ENCODE assay signal across 8 cellular contexts in the genomic region with DNA sequence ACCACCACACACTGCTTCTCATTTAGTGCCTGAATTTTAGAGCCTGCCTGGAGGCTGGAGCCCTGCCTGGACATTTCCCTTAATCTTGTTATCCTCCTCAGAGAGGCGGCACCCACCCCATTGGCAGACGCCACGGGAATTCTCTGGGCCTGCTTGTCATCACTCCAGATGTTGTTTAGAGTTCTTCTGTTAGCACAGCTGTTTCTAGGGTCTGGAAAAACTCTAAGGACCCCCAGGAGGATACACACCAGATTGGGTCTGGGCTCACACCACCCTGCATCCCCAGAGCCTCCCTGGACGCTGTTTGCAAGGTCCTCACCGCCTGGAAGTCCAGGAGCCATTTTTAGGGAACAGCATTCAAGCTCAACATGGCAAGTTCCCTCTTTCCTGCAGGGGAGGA. TPM values are rescaled to one million over a fixed set of nuclear protein-coding genes. Genes with fewer than 3 reads are reported as not detected.
DNase-seq lines count a peak whose midpoint lies in the region; ATAC-seq and TF ChIP-seq lines count a peak whose summit lies in the region.

No MANE protein-coding gene starts in this region.

- no peak overlapping the region for H3K4me3 Mint-ChIP-seq in MCF 10A (ENCODE audit: unreplicated experiment)

- H3K4me1 ChIP-seq in breast epithelium (peaks cover 14 to 24% of the 10 kb centered on the region in 2 donors), mucosa of stomach (ENCODE audit: control insufficient read depth, insufficient read depth, low read length) (peaks cover 18% of the 10 kb centered on the region)

- no peaks in the 10 kb centered on the region for H3K9me3 ChIP-seq in breast epithelium
- H3K9me3 ChIP-seq in mucosa of stomach (ENCODE audit: control insufficient read depth, low read length) = no peaks in the 10 kb centered on the region

- CTCF ChIA-PET in MCF 10A (lab: Yijun Ruan, JAX) = interaction anchor here (0.6 kb wide), 1 partner anchor 1498 kb away, joined by 3 read pairs; no protein-coding TSS in a partner anchor

- peaks cover 15% of the 10 kb centered on the region for H3K4me1 Mint-ChIP-seq in MCF 10A (ENCODE audit: insufficient read depth, unreplicated experiment)

- H3K4me3 ChIP-seq in breast epithelium = peak overlapping the region; percentile 55 to 79 (median 55)
- H3K4me3 ChIP-seq in choroid plexus epithelial cell (ENCODE audit: low read depth, low read length) = peak overlapping the region; percentile 64
- peak overlapping the region; percentile 74 for H3K4me3 ChIP-seq in mucosa of stomach (ENCODE audit: low read length)

- ATAC-seq in GM18870 (IDR thresholded peaks at IDR 0.05; ENCODE audit: unreplicated experiment) = no peak
- no peak for ATAC-seq in GM18511 (IDR thresholded peaks at IDR 0.05; ENCODE audit: unreplicated experiment)

- intact Hi-C loops in breast epithelium (cut with DNase I; ENCODE audit: low total_unique reads) (no loop called here), MCF 10A (cut with micrococcal nuclease) (no loop called here)

- H3K36me3 ChIP-seq in breast epithelium (no peaks in the 10 kb centered on the region), mucosa of stomach (ENCODE audit: control insufficient read depth, insufficient read depth, low read length) (no peaks in the 10 kb centered on the region)

- no peak overlapping the region for H3K27ac Mint-ChIP-seq in MCF 10A (ENCODE audit: low read depth, unreplicated experiment)

- H3K27ac ChIP-seq in breast epithelium = peak overlapping the region; percentile 87 to 97

- TF ChIP-seq CTCF in breast epithelium (IDR thresholded peaks at IDR 0.05) (no peak), MCF 10A (IDR thresholded peaks at IDR 0.05; ENCODE audit: unreplicated experiment) (no peak), choroid plexus epithelial cell (conservative IDR thresholded peaks at IDR 0.05; ENCODE audit: low read depth, low read length) (no peak)

- H3K27me3 ChIP-seq in breast epithelium (no peaks in the 10 kb centered on the region), mucosa of stomach (ENCODE audit: control insufficient read depth, insufficient read depth, low read length) (no peaks in the 10 kb centered on the region)

- TF ChIP-seq POLR2A in breast epithelium (IDR thresholded peaks at IDR 0.05) = no peak

- no peak for DNase-seq in breast epithelium (ENCODE audit: low spot score in 2 of 2)
- DNase-seq in MCF 10A (ENCODE audit: unreplicated experiment) = no peak
- peak; percentile 47 for DNase-seq in choroid plexus epithelial cell (ENCODE audit: low read depth)
- no peak for DNase-seq in NCI-H1417 (lab: John Stamatoyannopoulos, UW)
- DNase-seq in islet precursor cell = no peak

- no peaks in the 10 kb centered on the region for H3K36me3 Mint-ChIP-seq in MCF 10A (ENCODE audit: insufficient read depth, unreplicated experiment)

- no TSS peak for BruUV-seq in MCF 10A (replicated peaks; lab: Mats Ljungman, UMichigan)

- H3K27me3 Mint-ChIP-seq in MCF 10A (ENCODE audit: insufficient read depth, unreplicated experiment) = no peaks in the 10 kb centered on the region

- no peaks in the 10 kb centered on the region for H3K9me3 Mint-ChIP-seq in MCF 10A (ENCODE audit: unreplicated experiment)

- POLR2A ChIA-PET in MCF 10A (lab: Yijun Ruan, JAX) = no interaction called here

- peak overlapping the region; percentile 81 for H3K9ac ChIP-seq in mucosa of stomach (ENCODE audit: low read length)

RNA-seq across cellular contexts. Expression of gene XAF1, which starts 0.6 kb away (rescaled TPM):
- total RNA-seq in breast epithelium (10 to 100 TPM; 15.2 to 25.6 (median 25.2) TPM), MCF 10A (2022) (not detected in 2 replicates)

RNA-seq across cellular contexts. Expression of gene FBXO39, which starts 20.7 kb away (rescaled TPM):
- total RNA-seq in breast epithelium = 1 to 10 TPM in 2 of 3 donors, not detected in 1; 1.0 to 1.3 TPM
- 1.4 and 1.7 TPM in 2 replicates for total RNA-seq in MCF 10A (2022)

RNA-seq across cellular contexts. Expression of gene SLC13A5, which starts 42.1 kb away (rescaled TPM):
- under 1 TPM in 1 of 3 donors, not detected in 2; 0.32 TPM for total RNA-seq in breast epithelium
- total RNA-seq in MCF 10A (2022) = not detected in 2 replicates

Comparison
In these comparisons a context has a peak if more than half of its experiments do, and no peak if none do; other contexts are left out.
1. RNA of gene XAF1, which starts 0.6 kb away (total RNA-seq): 15.2 to 25.6 TPM in breast epithelium; not detected in MCF 10A; every median in the first group is over 10 times any median in the second.
2. Peak in every context shown above with its lines, with median percentiles within 50 percentile points of each other: H3K4me3 ChIP-seq.